Comparison of ENCODE assay signal across 8 cellular contexts in the genomic region with DNA sequence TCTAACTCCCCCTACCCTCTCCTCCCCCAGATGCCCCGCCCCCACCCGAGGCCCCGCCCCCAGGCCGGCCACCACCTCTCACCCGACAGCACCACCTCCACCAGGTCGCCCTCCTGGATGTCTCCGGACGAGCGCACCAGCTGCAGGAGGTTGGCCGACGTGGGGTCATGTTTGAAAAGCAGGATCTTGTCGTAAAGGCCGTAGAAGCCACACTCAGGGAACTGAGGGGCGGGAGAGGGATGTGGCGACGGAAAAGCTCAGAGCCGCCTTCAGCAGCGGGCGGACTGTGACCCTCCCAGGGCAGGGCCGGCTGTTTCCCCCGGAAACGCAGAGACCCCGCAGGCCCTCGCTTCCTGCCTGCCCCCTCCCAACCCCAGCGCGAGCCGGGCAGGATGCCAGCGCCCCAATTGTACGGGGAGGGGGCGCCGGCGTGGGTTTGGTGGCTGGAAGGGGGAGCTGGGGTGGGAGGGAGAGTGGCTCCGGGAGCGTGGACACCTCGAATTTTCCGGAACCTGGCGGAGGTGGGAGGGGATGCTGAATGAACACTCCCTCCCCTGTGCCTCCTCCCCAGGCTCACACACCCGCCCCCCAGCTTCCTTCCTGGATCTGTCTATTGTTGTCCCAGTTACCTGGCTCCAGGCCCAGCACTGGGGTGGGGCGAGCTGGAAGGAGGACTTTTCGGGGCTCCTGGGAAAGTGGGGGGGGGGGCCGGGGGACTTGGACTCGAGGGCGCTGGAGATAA. TPM values are rescaled to one million over a fixed set of nuclear protein-coding genes. Genes with fewer than 3 reads are reported as not detected.
A peak's percentile ranks its signal among the peaks of the same experiment; 100 is the strongest.
DNase-seq lines count a peak whose midpoint lies in the region; ATAC-seq, FAIRE-seq and TF ChIP-seq lines count a peak whose summit lies in the region.

No MANE protein-coding gene starts in this region.

- intact Hi-C loops in head of caudate nucleus (cut with DNase I) (no loop called here), pancreas (cut with DNase I) (no loop called here), transverse colon (cut with DNase I; ENCODE audit: low total_unique reads) (no loop called here)

- H3K27me3 ChIP-seq in HUES64 (ENCODE audit: insufficient read depth, low read length) (no peaks in the 10 kb centered on the region), SJSA1 (replicated peaks) (no peaks in the 10 kb centered on the region), pancreas (no peaks in the 10 kb centered on the region), transverse colon (no peaks in the 10 kb centered on the region)

- no peak for FAIRE-seq in pancreas (lab: Jason Lieb, UNC)

- peak; percentile 72 to 83 (median 80) for ATAC-seq in pancreas

- H3K9me3 ChIP-seq in HUES64 (ENCODE audit: insufficient read depth, low read depth, low read length) (no peaks in the 10 kb centered on the region), SJSA1 (replicated peaks) (no peaks in the 10 kb centered on the region), pancreas (no peaks in the 10 kb centered on the region), transverse colon (no peaks in the 10 kb centered on the region)

- peaks cover 24% of the 10 kb centered on the region for H3K4me1 ChIP-seq in HUES64 (ENCODE audit: insufficient read depth, low read length)
- peaks cover 31% of the 10 kb centered on the region for H3K4me1 ChIP-seq in SJSA1 (replicated peaks)
- H3K4me1 ChIP-seq in pancreas: peaks cover 8 to 13% (median 10%) of the 10 kb centered on the region in 3 donors
- H3K4me1 ChIP-seq in transverse colon: peaks cover 20 to 41% (median 31%) of the 10 kb centered on the region in 4 donors

- H3K4me3 ChIP-seq in HUES64 (ENCODE audit: low read length): peak overlapping the region; percentile 80
- H3K4me3 ChIP-seq in SJSA1: peak overlapping the region; percentile 44
- peak overlapping the region; percentile 31 to 74 (median 59) for H3K4me3 ChIP-seq in pancreas
- H3K4me3 ChIP-seq in transverse colon: peak overlapping the region; percentile 48 to 94 (median 87)

- no peak for TF ChIP-seq EP300 in transverse colon (IDR thresholded peaks at IDR 0.05; ENCODE audit: low read depth)

- TF ChIP-seq CTCF in pancreas (IDR thresholded peaks at IDR 0.05): no peak
- TF ChIP-seq CTCF in transverse colon (IDR thresholded peaks at IDR 0.05): no peak

- in situ Hi-C loops in transverse colon (cut with MboI; ENCODE audit: low pct_ligation_motif_present in 1 of 4, low pct_unique_long_range_greater_than_20kb in 1 of 4, low sequenced_read_pairs in 3 of 4): no loop called here

- peak overlapping the region; percentile 83; the same call in 1 of the 2 replicates for H3K27ac ChIP-seq in HUES64 (ENCODE audit: low read depth, low read length)
- H3K27ac ChIP-seq in SJSA1: peak overlapping the region; percentile 74
- peak overlapping the region; percentile 71 to 91 (median 82) for H3K27ac ChIP-seq in pancreas
- peak overlapping the region; percentile 95 to 96 (median 95) for H3K27ac ChIP-seq in transverse colon

- peak overlapping the region; percentile 65; the same call in 1 of the 2 replicates for H3K9ac ChIP-seq in HUES64 (ENCODE audit: low read depth, low read length)

- H3K36me3 ChIP-seq in HUES64 (ENCODE audit: insufficient read depth, low read length) (peaks cover 18% of the 10 kb centered on the region), SJSA1 (peaks cover 26% of the 10 kb centered on the region), pancreas (peaks cover 0 to 5% (median 4%) of the 10 kb centered on the region in 3 donors), transverse colon (peaks cover 0 to 14% (median 0%) of the 10 kb centered on the region in 4 donors)

- 1% methylated on average over 32 of the region's 43 CpGs for WGBS in HUES64
- WGBS in pancreas, 2 donors: 0 to 1% methylated on average over 26 to 43 of the region's 43 CpGs
- WGBS in transverse colon (ENCODE audit: low coverage in 1 of 2), 2 donors: 1% methylated on average over 33 of the region's 43 CpGs; no CpG with 5 or more reads in 1 of the 2 donors

- DNase-seq in COLO829 (ENCODE audit: low spot score) (peak; percentile 85), SJSA1 (ENCODE audit: low read depth in 1 of 2, low spot score in 2 of 2) (peak in 1 of 2 experiments; percentile 81), head of caudate nucleus (peak; percentile 55 to 93 (median 81)), pancreas (peak; percentile 89 to 97 (median 93)), transverse colon (peak; percentile 95), MV-4-11 (lab: John Stamatoyannopoulos, UW) (no peak)
- peak; percentile 65 for DNase-seq in activated naive CD4-positive, alpha-beta T cell treated with anti-CD3 and anti-CD28 coated beads, Interleukin-2, amount 50 U/mL, for 16 hours

- TF ChIP-seq POLR2A in transverse colon (IDR thresholded peaks at IDR 0.05): peak; percentile 61

RNA-seq across cellular contexts. Expression of a gene that starts 3.0 kb away (rescaled TPM):
- polyA plus RNA-seq in HUES64 (2013, experiment 1 of 2): 27.3 TPM
- polyA plus RNA-seq in HUES64 (2013, experiment 2 of 2): 27.3 TPM
- 7.3 and 7.8 TPM in 2 replicates for total RNA-seq in SJSA1 (2014; rRNA removed; shearing (Covaris generic))
- 10 to 100 TPM; 13.8 to 33.5 (median 20.4) TPM for total RNA-seq in pancreas
- 10 to 100 TPM; 61.1 to 90.3 TPM for polyA plus RNA-seq in pancreas
- 100 to 1,000 TPM in 1 of 4 donors, 10 to 100 TPM in 3; 40.1 to 201 (median 53.5) TPM for total RNA-seq in transverse colon

RNA-seq across cellular contexts. Expression of a gene that starts 31.9 kb away (rescaled TPM):
- 21.3 TPM for polyA plus RNA-seq in HUES64 (2013, experiment 1 of 2)
- 21.3 TPM for polyA plus RNA-seq in HUES64 (2013, experiment 2 of 2)
- total RNA-seq in SJSA1 (2014; rRNA removed; shearing (Covaris generic)): 48.7 and 63.9 TPM in 2 replicates
- 1 to 10 TPM; 5.0 to 9.4 (median 6.5) TPM for total RNA-seq in pancreas
- 10 to 100 TPM; 16.6 to 17.4 TPM for polyA plus RNA-seq in pancreas
- total RNA-seq in transverse colon: 10 to 100 TPM in 3 of 4 donors, 1 to 10 TPM in 1; 9.7 to 16.1 (median 11.8) TPM

RNA-seq across cellular contexts. Expression of a gene that starts 32.3 kb away (rescaled TPM):
- 68.0 TPM for polyA plus RNA-seq in HUES64 (2013, experiment 1 of 2)
- 72.1 TPM for polyA plus RNA-seq in HUES64 (2013, experiment 2 of 2)
- 91.1 and 112 TPM in 2 replicates for total RNA-seq in SJSA1 (2014; rRNA removed; shearing (Covaris generic))
- 10 to 100 TPM; 26.4 to 43.5 (median 32.6) TPM for total RNA-seq in pancreas
- polyA plus RNA-seq in pancreas: 10 to 100 TPM; 43.4 to 48.0 TPM
- 100 to 1,000 TPM in 3 of 4 donors, 10 to 100 TPM in 1; 81.6 to 306 (median 174) TPM for total RNA-seq in transverse colon

RNA-seq across cellular contexts. Expression of a gene that starts 53.0 kb away (rescaled TPM):
- 1.6 TPM for polyA plus RNA-seq in HUES64 (2013, experiment 1 of 2)
- polyA plus RNA-seq in HUES64 (2013, experiment 2 of 2): 3.2 TPM
- total RNA-seq in SJSA1 (2014; rRNA removed; shearing (Covaris generic)): 2.4 and 4.4 TPM in 2 replicates
- total RNA-seq in pancreas (1 to 10 TPM in 2 of 6 donors, under 1 TPM in 4; 0.24 to 1.7 (median 0.48) TPM), transverse colon (10 to 100 TPM in 1 of 4 donors, 1 to 10 TPM in 3; 5.3 to 27.1 (median 7.5) TPM)
- polyA plus RNA-seq in pancreas: 1 to 10 TPM in 1 of 2 donors, under 1 TPM in 1; 0.89 to 1.3 TPM
